Comparison of ENCODE assay signal across 1 cellular context in the genomic region with DNA sequence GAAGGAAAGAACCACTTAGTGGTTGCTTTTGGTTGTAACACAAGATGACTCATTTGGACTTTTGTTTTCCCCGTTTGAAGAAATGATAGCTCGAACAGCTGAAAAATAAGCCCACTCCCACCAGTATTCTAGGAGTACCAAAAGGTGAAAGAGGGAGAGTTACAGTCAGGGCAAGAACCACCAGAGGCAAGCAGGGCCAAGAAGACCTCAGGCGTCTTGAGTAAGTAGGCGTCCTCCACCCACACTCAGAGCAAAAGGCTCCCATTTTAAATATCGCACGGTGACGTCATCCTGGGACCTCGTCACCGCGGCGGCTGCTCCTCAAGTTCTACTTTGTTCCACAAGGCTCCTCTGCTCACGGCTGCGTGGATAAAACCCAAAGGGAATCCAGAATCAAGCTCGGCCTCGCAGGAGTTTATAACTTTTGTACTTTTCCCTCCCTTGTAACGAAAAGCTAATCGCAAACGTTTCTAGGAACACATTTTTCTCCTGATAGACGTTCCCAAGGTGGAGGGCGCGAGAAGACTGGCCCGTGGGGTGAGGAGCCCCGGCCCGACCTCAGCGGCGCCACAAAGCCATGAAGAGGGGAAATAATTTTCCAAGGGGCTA.
TF ChIP-seq lines count a peak whose summit lies in the region.

No MANE protein-coding gene starts in this region.

TF ChIP-seq in HepG2, 621 proteins besides CTCF, POLR2A, EP300 and RAD21 (continued from another document and continues in another):
- TF ChIP-seq, protein P1, sequence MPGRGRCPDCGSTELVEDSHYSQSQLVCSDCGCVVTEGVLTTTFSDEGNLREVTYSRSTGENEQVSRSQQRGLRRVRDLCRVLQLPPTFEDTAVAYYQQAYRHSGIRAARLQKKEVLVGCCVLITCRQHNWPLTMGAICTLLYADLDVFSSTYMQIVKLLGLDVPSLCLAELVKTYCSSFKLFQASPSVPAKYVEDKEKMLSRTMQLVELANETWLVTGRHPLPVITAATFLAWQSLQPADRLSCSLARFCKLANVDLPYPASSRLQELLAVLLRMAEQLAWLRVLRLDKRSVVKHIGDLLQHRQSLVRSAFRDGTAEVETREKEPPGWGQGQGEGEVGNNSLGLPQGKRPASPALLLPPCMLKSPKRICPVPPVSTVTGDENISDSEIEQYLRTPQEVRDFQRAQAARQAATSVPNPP (CRISPR knock-in tag; IDR thresholded peaks at IDR 0.05): no peak
- TF ChIP-seq, protein P2, sequence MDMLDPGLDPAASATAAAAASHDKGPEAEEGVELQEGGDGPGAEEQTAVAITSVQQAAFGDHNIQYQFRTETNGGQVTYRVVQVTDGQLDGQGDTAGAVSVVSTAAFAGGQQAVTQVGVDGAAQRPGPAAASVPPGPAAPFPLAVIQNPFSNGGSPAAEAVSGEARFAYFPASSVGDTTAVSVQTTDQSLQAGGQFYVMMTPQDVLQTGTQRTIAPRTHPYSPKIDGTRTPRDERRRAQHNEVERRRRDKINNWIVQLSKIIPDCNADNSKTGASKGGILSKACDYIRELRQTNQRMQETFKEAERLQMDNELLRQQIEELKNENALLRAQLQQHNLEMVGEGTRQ (IDR thresholded peaks at IDR 0.05; ENCODE audit: low read depth, low read length): no peak
- TF ChIP-seq, protein P2 (CRISPR knock-in tag; IDR thresholded peaks at IDR 0.05; ENCODE audit: borderline replicate concordance): no peak
- TF ChIP-seq ATF7 (IDR thresholded peaks at IDR 0.05): peak; percentile 99
- TF ChIP-seq ATF7 (CRISPR knock-in tag; IDR thresholded peaks at IDR 0.05): peak; percentile 82
- TF ChIP-seq ZNF17 (CRISPR knock-in tag; IDR thresholded peaks at IDR 0.05): no peak
- TF ChIP-seq ZNF121 (CRISPR knock-in tag; IDR thresholded peaks at IDR 0.05): 0 out of 2 replicates have a peak, but pooled peaks have one; percentile 55
- TF ChIP-seq, protein P3, sequence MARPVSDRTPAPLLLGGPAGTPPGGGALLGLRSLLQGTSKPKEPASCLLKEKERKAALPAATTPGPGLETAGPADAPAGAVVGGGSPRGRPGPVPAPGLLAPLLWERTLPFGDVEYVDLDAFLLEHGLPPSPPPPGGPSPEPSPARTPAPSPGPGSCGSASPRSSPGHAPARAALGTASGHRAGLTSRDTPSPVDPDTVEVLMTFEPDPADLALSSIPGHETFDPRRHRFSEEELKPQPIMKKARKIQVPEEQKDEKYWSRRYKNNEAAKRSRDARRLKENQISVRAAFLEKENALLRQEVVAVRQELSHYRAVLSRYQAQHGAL (CRISPR knock-in tag; IDR thresholded peaks at IDR 0.05; ENCODE audit: not compliant biosample characterization): no peak
- no peak for TF ChIP-seq ZNF781 (CRISPR knock-in tag; IDR thresholded peaks at IDR 0.05; ENCODE audit: borderline replicate concordance, not compliant biosample characterization)
- no peak for TF ChIP-seq REL (CRISPR knock-in tag; conservative IDR thresholded peaks at IDR 0.05)
- TF ChIP-seq, protein P4, sequence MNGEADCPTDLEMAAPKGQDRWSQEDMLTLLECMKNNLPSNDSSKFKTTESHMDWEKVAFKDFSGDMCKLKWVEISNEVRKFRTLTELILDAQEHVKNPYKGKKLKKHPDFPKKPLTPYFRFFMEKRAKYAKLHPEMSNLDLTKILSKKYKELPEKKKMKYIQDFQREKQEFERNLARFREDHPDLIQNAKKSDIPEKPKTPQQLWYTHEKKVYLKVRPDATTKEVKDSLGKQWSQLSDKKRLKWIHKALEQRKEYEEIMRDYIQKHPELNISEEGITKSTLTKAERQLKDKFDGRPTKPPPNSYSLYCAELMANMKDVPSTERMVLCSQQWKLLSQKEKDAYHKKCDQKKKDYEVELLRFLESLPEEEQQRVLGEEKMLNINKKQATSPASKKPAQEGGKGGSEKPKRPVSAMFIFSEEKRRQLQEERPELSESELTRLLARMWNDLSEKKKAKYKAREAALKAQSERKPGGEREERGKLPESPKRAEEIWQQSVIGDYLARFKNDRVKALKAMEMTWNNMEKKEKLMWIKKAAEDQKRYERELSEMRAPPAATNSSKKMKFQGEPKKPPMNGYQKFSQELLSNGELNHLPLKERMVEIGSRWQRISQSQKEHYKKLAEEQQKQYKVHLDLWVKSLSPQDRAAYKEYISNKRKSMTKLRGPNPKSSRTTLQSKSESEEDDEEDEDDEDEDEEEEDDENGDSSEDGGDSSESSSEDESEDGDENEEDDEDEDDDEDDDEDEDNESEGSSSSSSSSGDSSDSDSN (CRISPR knock-in tag; IDR thresholded peaks at IDR 0.05): peak; percentile 21; the same call in 1 of the 2 replicates
- peak; percentile 80 for TF ChIP-seq ZBTB21 (CRISPR knock-in tag; IDR thresholded peaks at IDR 0.05)
- TF ChIP-seq MBNL3 (CRISPR knock-in tag; conservative IDR thresholded peaks at IDR 0.05): no peak
- TF ChIP-seq, protein P5, sequence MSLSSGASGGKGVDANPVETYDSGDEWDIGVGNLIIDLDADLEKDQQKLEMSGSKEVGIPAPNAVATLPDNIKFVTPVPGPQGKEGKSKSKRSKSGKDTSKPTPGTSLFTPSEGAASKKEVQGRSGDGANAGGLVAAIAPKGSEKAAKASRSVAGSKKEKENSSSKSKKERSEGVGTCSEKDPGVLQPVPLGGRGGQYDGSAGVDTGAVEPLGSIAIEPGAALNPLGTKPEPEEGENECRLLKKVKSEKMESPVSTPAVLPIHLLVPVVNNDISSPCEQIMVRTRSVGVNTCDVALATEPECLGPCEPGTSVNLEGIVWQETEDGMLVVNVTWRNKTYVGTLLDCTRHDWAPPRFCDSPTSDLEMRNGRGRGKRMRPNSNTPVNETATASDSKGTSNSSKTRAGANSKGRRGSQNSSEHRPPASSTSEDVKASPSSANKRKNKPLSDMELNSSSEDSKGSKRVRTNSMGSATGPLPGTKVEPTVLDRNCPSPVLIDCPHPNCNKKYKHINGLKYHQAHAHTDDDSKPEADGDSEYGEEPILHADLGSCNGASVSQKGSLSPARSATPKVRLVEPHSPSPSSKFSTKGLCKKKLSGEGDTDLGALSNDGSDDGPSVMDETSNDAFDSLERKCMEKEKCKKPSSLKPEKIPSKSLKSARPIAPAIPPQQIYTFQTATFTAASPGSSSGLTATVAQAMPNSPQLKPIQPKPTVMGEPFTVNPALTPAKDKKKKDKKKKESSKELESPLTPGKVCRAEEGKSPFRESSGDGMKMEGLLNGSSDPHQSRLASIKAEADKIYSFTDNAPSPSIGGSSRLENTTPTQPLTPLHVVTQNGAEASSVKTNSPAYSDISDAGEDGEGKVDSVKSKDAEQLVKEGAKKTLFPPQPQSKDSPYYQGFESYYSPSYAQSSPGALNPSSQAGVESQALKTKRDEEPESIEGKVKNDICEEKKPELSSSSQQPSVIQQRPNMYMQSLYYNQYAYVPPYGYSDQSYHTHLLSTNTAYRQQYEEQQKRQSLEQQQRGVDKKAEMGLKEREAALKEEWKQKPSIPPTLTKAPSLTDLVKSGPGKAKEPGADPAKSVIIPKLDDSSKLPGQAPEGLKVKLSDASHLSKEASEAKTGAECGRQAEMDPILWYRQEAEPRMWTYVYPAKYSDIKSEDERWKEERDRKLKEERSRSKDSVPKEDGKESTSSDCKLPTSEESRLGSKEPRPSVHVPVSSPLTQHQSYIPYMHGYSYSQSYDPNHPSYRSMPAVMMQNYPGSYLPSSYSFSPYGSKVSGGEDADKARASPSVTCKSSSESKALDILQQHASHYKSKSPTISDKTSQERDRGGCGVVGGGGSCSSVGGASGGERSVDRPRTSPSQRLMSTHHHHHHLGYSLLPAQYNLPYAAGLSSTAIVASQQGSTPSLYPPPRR (CRISPR knock-in tag; IDR thresholded peaks at IDR 0.05; ENCODE audit: borderline replicate concordance): no peak
- peak; percentile 49; the same call in 1 of the 2 replicates for TF ChIP-seq KMT2B (CRISPR knock-in tag; IDR thresholded peaks at IDR 0.05)
- no peak for TF ChIP-seq ZBTB42 (CRISPR knock-in tag; IDR thresholded peaks at IDR 0.05)
- no peak for TF ChIP-seq SOX6 (IDR thresholded peaks at IDR 0.05)
- peak; percentile 33; the same call in 1 of the 2 replicates for TF ChIP-seq SOX6 (CRISPR knock-in tag; IDR thresholded peaks at IDR 0.05)
- peak; percentile 59; the same call in 1 of the 2 replicates for TF ChIP-seq HIVEP1 (CRISPR knock-in tag; IDR thresholded peaks at IDR 0.05)
- no peak; the same call in 1 of the 2 replicates for TF ChIP-seq FOSL2 (CRISPR knock-in tag; IDR thresholded peaks at IDR 0.05)
- TF ChIP-seq, protein P6, sequence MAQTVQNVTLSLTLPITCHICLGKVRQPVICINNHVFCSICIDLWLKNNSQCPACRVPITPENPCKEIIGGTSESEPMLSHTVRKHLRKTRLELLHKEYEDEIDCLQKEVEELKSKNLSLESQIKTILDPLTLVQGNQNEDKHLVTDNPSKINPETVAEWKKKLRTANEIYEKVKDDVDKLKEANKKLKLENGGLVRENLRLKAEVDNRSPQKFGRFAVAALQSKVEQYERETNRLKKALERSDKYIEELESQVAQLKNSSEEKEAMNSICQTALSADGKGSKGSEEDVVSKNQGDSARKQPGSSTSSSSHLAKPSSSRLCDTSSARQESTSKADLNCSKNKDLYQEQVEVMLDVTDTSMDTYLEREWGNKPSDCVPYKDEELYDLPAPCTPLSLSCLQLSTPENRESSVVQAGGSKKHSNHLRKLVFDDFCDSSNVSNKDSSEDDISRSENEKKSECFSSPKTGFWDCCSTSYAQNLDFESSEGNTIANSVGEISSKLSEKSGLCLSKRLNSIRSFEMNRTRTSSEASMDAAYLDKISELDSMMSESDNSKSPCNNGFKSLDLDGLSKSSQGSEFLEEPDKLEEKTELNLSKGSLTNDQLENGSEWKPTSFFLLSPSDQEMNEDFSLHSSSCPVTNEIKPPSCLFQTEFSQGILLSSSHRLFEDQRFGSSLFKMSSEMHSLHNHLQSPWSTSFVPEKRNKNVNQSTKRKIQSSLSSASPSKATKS (CRISPR knock-in tag; IDR thresholded peaks at IDR 0.05): no peak
- peak; percentile 54; the same call in 1 of the 2 replicates for TF ChIP-seq POLR2G (IDR thresholded peaks at IDR 0.05; ENCODE audit: low read depth, low read length)
- TF ChIP-seq RBM22 (optimal IDR thresholded peaks at IDR 0.05; ENCODE audit: low read length): peak; percentile 76
- TF ChIP-seq SMYD3 (CRISPR knock-in tag; IDR thresholded peaks at IDR 0.05): no peak
- peak; percentile 82; the same call in 1 of the 2 replicates for TF ChIP-seq KDM2A (CRISPR knock-in tag; IDR thresholded peaks at IDR 0.05; ENCODE audit: borderline replicate concordance, low read depth)
- TF ChIP-seq, protein P7, sequence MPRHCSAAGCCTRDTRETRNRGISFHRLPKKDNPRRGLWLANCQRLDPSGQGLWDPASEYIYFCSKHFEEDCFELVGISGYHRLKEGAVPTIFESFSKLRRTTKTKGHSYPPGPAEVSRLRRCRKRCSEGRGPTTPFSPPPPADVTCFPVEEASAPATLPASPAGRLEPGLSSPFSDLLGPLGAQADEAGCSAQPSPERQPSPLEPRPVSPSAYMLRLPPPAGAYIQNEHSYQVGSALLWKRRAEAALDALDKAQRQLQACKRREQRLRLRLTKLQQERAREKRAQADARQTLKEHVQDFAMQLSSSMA (CRISPR knock-in tag; IDR thresholded peaks at IDR 0.05): no peak
- TF ChIP-seq, protein P8, sequence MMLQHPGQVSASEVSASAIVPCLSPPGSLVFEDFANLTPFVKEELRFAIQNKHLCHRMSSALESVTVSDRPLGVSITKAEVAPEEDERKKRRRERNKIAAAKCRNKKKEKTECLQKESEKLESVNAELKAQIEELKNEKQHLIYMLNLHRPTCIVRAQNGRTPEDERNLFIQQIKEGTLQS (CRISPR knock-in tag; IDR thresholded peaks at IDR 0.05): peak; percentile 89
- no peak for TF ChIP-seq ZFYVE20 (CRISPR knock-in tag; IDR thresholded peaks at IDR 0.05; ENCODE audit: borderline replicate concordance, low read depth)
- TF ChIP-seq, protein P9, sequence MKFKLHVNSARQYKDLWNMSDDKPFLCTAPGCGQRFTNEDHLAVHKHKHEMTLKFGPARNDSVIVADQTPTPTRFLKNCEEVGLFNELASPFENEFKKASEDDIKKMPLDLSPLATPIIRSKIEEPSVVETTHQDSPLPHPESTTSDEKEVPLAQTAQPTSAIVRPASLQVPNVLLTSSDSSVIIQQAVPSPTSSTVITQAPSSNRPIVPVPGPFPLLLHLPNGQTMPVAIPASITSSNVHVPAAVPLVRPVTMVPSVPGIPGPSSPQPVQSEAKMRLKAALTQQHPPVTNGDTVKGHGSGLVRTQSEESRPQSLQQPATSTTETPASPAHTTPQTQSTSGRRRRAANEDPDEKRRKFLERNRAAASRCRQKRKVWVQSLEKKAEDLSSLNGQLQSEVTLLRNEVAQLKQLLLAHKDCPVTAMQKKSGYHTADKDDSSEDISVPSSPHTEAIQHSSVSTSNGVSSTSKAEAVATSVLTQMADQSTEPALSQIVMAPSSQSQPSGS (CRISPR knock-in tag; IDR thresholded peaks at IDR 0.05): peak; percentile 81
- no peak for TF ChIP-seq ZNF777 (CRISPR knock-in tag; IDR thresholded peaks at IDR 0.05)
- TF ChIP-seq TGIF2 (CRISPR knock-in tag; IDR thresholded peaks at IDR 0.05): 0 out of 2 replicates have a peak, but pooled peaks have one; percentile 5
- TF ChIP-seq ZBTB7B (CRISPR knock-in tag; IDR thresholded peaks at IDR 0.05): peak; percentile 21; the same call in 1 of the 2 replicates
- TF ChIP-seq, protein P10, sequence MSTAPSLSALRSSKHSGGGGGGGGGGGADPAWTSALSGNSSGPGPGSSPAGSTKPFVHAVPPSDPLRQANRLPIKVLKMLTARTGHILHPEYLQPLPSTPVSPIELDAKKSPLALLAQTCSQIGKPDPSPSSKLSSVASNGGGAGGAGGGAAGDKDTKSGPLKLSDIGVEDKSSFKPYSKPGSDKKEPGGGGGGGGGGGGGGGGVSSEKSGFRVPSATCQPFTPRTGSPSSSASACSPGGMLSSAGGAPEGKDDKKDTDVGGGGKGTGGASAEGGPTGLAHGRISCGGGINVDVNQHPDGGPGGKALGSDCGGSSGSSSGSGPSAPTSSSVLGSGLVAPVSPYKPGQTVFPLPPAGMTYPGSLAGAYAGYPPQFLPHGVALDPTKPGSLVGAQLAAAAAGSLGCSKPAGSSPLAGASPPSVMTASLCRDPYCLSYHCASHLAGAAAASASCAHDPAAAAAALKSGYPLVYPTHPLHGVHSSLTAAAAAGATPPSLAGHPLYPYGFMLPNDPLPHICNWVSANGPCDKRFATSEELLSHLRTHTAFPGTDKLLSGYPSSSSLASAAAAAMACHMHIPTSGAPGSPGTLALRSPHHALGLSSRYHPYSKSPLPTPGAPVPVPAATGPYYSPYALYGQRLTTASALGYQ (CRISPR knock-in tag; IDR thresholded peaks at IDR 0.05): no peak
- peak; percentile 17 for TF ChIP-seq ASH2L (IDR thresholded peaks at IDR 0.05; ENCODE audit: insufficient read length, low read depth, low read length)
- TF ChIP-seq PAWR (CRISPR knock-in tag; IDR thresholded peaks at IDR 0.05; ENCODE audit: borderline replicate concordance): no peak
- no peak for TF ChIP-seq ZNF75D (CRISPR knock-in tag; IDR thresholded peaks at IDR 0.05; ENCODE audit: borderline replicate concordance)
